Comparison of ENCODE assay signal across 1 cellular context in genomic region chr9:137129456-137130175, GRCh38.
TF ChIP-seq lines count a peak whose summit lies in the region.

No MANE protein-coding gene starts in this region.

TF ChIP-seq in GM12878, 131 proteins besides CTCF, POLR2A, EP300 and RAD21 (continued from another document and continues in another):
- TF ChIP-seq ATF7 (IDR thresholded peaks at IDR 0.05; ENCODE audit: low read depth): no peak
- 0 out of 2 replicates have a peak, but pooled peaks have one; percentile 26 for TF ChIP-seq CBFB (IDR thresholded peaks at IDR 0.05; ENCODE audit: low read depth)
- no peak for TF ChIP-seq PAX8 (IDR thresholded peaks at IDR 0.05)
- no peak for TF ChIP-seq NFIC (IDR thresholded peaks at IDR 0.05; ENCODE audit: low read depth, low read length)
- no peak for TF ChIP-seq KAT2A (conservative IDR thresholded peaks at IDR 0.05; ENCODE audit: control insufficient read depth, low read depth, low read length)
- no peak for TF ChIP-seq GABPA (IDR thresholded peaks at IDR 0.05; ENCODE audit: low read depth)
- TF ChIP-seq ZNF207 (IDR thresholded peaks at IDR 0.05; ENCODE audit: borderline replicate concordance): peak; percentile 34; the same call in 1 of the 2 replicates
- peak; percentile 54 for TF ChIP-seq HCFC1 (IDR thresholded peaks at IDR 0.05; ENCODE audit: low read length)
- TF ChIP-seq CBX3 (IDR thresholded peaks at IDR 0.05; ENCODE audit: borderline replicate concordance, low read depth): no peak
- TF ChIP-seq ZSCAN29 (IDR thresholded peaks at IDR 0.05): no peak
- peak; percentile 40 to 68; a peak in 2 of 4 replicates for TF ChIP-seq BHLHE40 (IDR thresholded peaks at IDR 0.05; ENCODE audit: borderline replicate concordance in 1 of 2, low read depth in 2 of 2, low read length in 1 of 2)
- TF ChIP-seq ELK1 (IDR thresholded peaks at IDR 0.05; ENCODE audit: low read depth, low read length): no peak
- no peak for TF ChIP-seq MTA2 (IDR thresholded peaks at IDR 0.05; ENCODE audit: low read depth)
- TF ChIP-seq BCLAF1 (IDR thresholded peaks at IDR 0.05): no peak
- peak; percentile 48 for TF ChIP-seq NBN (IDR thresholded peaks at IDR 0.05)
- TF ChIP-seq RUNX3 (IDR thresholded peaks at IDR 0.05; ENCODE audit: low read length): no peak
- TF ChIP-seq MEF2B (IDR thresholded peaks at IDR 0.05; ENCODE audit: partially characterized antibody, poor library complexity, severe bottlenecking): peak; percentile 25
- TF ChIP-seq USF2 (IDR thresholded peaks at IDR 0.05; ENCODE audit: borderline replicate concordance, low read depth, low read length): no peak
- TF ChIP-seq CHD2 (IDR thresholded peaks at IDR 0.05; ENCODE audit: borderline replicate concordance, low read depth, low read length): 0 out of 2 replicates have a peak, but pooled peaks have one; percentile 45
- TF ChIP-seq STAT3 (IDR thresholded peaks at IDR 0.05; ENCODE audit: low read depth, low read length): no peak
- no peak for TF ChIP-seq ESRRA (IDR thresholded peaks at IDR 0.05; ENCODE audit: low read length)
- no peak for TF ChIP-seq JUNB (IDR thresholded peaks at IDR 0.05)
- TF ChIP-seq MLLT1 (IDR thresholded peaks at IDR 0.05): peak; percentile 35; the same call in 1 of the 2 replicates
- no peak for TF ChIP-seq SMAD1 (IDR thresholded peaks at IDR 0.05; ENCODE audit: low read depth, partially characterized antibody)
- TF ChIP-seq IKZF1 (conservative IDR thresholded peaks at IDR 0.05): peak; percentile 83
- TF ChIP-seq HDAC2 (IDR thresholded peaks at IDR 0.05): no peak
- TF ChIP-seq RELB (IDR thresholded peaks at IDR 0.05; ENCODE audit: low read depth): no peak
- TF ChIP-seq CHD4 (IDR thresholded peaks at IDR 0.05): no peak
- TF ChIP-seq TCF3 (IDR thresholded peaks at IDR 0.05; ENCODE audit: borderline replicate concordance, insufficient read depth, low read depth, low read length): no peak
- peak in 1 of 2 experiments; percentile 86; a peak in 1 of 3 replicates for TF ChIP-seq EGR1 (IDR thresholded peaks at IDR 0.05; ENCODE audit: borderline replicate concordance in 1 of 2, low read depth in 2 of 2, low read length in 2 of 2)
- TF ChIP-seq POU2F2 (IDR thresholded peaks at IDR 0.05; ENCODE audit: borderline replicate concordance, low read depth, low read length): peak; percentile 67; the same call in 1 of the 3 replicates
- TF ChIP-seq ETV6 (conservative IDR thresholded peaks at IDR 0.05 in 1 of 2, IDR thresholded peaks at IDR 0.05 in 1 of 2; ENCODE audit: borderline replicate concordance in 1 of 2, low read depth in 1 of 2): no peak
- peak; percentile 73 for TF ChIP-seq BACH1 (IDR thresholded peaks at IDR 0.05; ENCODE audit: borderline replicate concordance)
- no peak for TF ChIP-seq MYB (IDR thresholded peaks at IDR 0.05; ENCODE audit: borderline replicate concordance, low read depth, low read length)
- 0 out of 2 replicates have a peak, but pooled peaks have one; percentile 33 for TF ChIP-seq RFX5 (IDR thresholded peaks at IDR 0.05; ENCODE audit: low read depth, low read length)
- TF ChIP-seq ATF3 (IDR thresholded peaks at IDR 0.05; ENCODE audit: borderline replicate concordance, extremely low read depth, low read depth, low read length): no peak
- TF ChIP-seq KDM1A (IDR thresholded peaks at IDR 0.05; ENCODE audit: borderline replicate concordance): no peak
- no peak for TF ChIP-seq SP1 (IDR thresholded peaks at IDR 0.05; ENCODE audit: low read depth, low read length)
- peak; percentile 62; the same call in 1 of the 2 replicates for TF ChIP-seq POLR2AphosphoS5 (IDR thresholded peaks at IDR 0.05; ENCODE audit: low read length)
- no peak for TF ChIP-seq BRCA1 (IDR thresholded peaks at IDR 0.05; ENCODE audit: low read depth, low read length)
- TF ChIP-seq ZBED1 (IDR thresholded peaks at IDR 0.05; ENCODE audit: borderline replicate concordance): no peak
- no peak for TF ChIP-seq REST (IDR thresholded peaks at IDR 0.05; ENCODE audit: low read depth, low read length)
- TF ChIP-seq E2F4 (IDR thresholded peaks at IDR 0.05; ENCODE audit: low read depth, low read length): no peak
- peak; percentile 93 for TF ChIP-seq YY1 (IDR thresholded peaks at IDR 0.05; ENCODE audit: low read depth, low read length)
- TF ChIP-seq PKNOX1 (IDR thresholded peaks at IDR 0.05): peak; percentile 34; the same call in 1 of the 2 replicates
- TF ChIP-seq E2F8 (IDR thresholded peaks at IDR 0.05; ENCODE audit: low read depth, partially characterized antibody): no peak
